In the genomic region with DNA sequence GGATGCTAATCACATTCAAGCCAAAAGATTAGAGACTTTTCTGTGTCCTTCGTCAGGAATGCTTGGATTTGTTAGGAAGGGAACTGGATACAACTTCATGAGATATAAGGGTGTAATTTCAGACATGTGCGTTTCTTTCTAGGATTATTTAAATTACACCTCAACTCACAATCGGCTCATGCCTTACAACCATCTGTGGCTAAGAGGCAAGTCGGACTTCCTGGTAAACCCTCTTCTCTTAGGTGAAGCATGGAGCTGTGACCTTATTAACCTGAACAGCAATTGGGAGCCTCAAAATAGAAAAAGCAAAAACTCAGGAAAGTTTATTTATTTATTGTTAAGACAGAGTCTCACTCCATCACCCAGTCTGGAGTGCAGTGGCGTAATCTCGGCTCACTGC, we compare ENCODE assay signal across 8 cellular contexts.
DNase-seq lines count a peak whose midpoint lies in the region; ATAC-seq, FAIRE-seq and TF ChIP-seq lines count a peak whose summit lies in the region.

No MANE protein-coding gene starts in this region.

- H3K4me3 ChIP-seq in HepG2 (replicated peaks in 1 of 3; ENCODE audit: insufficient read depth in 1 of 3, low read depth in 2 of 3, low read length in 3 of 3): peak overlapping the region; percentile 48 to 75 (median 74)
- H3K4me3 ChIP-seq in tibial artery: peak overlapping the region; percentile 52 to 76

- H3K4me1 ChIP-seq in HepG2 (ENCODE audit: insufficient read depth, low read length): peaks cover 47% of the 10 kb centered on the region
- H3K4me1 ChIP-seq in tibial artery: peaks cover 0 to 10% (median 7%) of the 10 kb centered on the region in 4 donors

- TF ChIP-seq CTCF in HepG2 (CRISPR knock-in tag; IDR thresholded peaks at IDR 0.05) (no peak), tibial artery (IDR thresholded peaks at IDR 0.05) (no peak)

- POLR2A ChIA-PET in HepG2 (lab: Yijun Ruan, JAX): interaction anchor here (1.0 to 1.8 kb wide), 3 partner anchors 49 to 125 kb away, joined by 3 to 4 read pairs (median 3); no protein-coding TSS in a partner anchor

- no peak; the same call in 2 of the 3 replicates for ATAC-seq in HepG2

- no peaks in the 10 kb centered on the region for H3K36me3 ChIP-seq in HepG2 (replicated peaks in 1 of 2; ENCODE audit: control insufficient read depth in 1 of 2, insufficient read depth in 2 of 2, low read length in 2 of 2)
- H3K36me3 ChIP-seq in tibial artery: no peaks in the 10 kb centered on the region

- no peak for TF ChIP-seq POLR2A in HepG2 (IDR thresholded peaks at IDR 0.05; ENCODE audit: insufficient read depth in 1 of 2, low read depth in 2 of 2, low read length in 2 of 2)

- no peaks in the 10 kb centered on the region for H3K36me3 Mint-ChIP-seq in activated naive CD4-positive, alpha-beta T cell treated with anti-CD3 and anti-CD28 coated beads for 36 hours (ENCODE audit: low read depth)
- H3K36me3 Mint-ChIP-seq in activated naive CD8-positive, alpha-beta T cell treated with anti-CD3 and anti-CD28 coated beads for 36 hours: no peaks in the 10 kb centered on the region

- FAIRE-seq in HepG2 (lab: Jason Lieb, UNC): no peak

- no peak for DNase-seq in activated naive CD4-positive, alpha-beta T cell treated with anti-CD3 and anti-CD28 coated beads for 36 hours
- no peak for DNase-seq in activated naive CD4-positive, alpha-beta T cell (lab: John Stamatoyannopoulos, UW)
- DNase-seq in activated naive CD8-positive, alpha-beta T cell treated with anti-CD3 and anti-CD28 coated beads for 36 hours: no peak
- DNase-seq in HepG2 (ENCODE audit: low spot score): no peak
- no peak for DNase-seq in tibial artery
- DNase-seq in occipital lobe (lab: John Stamatoyannopoulos, UW): no peak
- no peak for DNase-seq in cerebellar nuclear complex (lab: John Stamatoyannopoulos, UW)
- DNase-seq in NCI-H1417 (lab: John Stamatoyannopoulos, UW): no peak

- peak overlapping the region; percentile 63 for H3K9ac ChIP-seq in HepG2 (ENCODE audit: insufficient read depth, low read depth, low read length)

- H3K4me3 Mint-ChIP-seq in activated naive CD4-positive, alpha-beta T cell treated with anti-CD3 and anti-CD28 coated beads for 36 hours: peak overlapping the region; percentile 81
- peak overlapping the region; percentile 72 for H3K4me3 Mint-ChIP-seq in activated naive CD8-positive, alpha-beta T cell treated with anti-CD3 and anti-CD28 coated beads for 36 hours

- no peaks in the 10 kb centered on the region for H4K20me1 ChIP-seq in HepG2 (ENCODE audit: insufficient read depth, low read length)

- peak overlapping the region; percentile 92 for H3K4me2 ChIP-seq in HepG2 (ENCODE audit: low read depth, low read length)

- H3K4me1 Mint-ChIP-seq in activated naive CD4-positive, alpha-beta T cell treated with anti-CD3 and anti-CD28 coated beads for 36 hours (ENCODE audit: low read depth): peaks cover 7% of the 10 kb centered on the region
- peaks cover 8% of the 10 kb centered on the region for H3K4me1 Mint-ChIP-seq in activated naive CD8-positive, alpha-beta T cell treated with anti-CD3 and anti-CD28 coated beads for 36 hours

- H3K27me3 Mint-ChIP-seq in activated naive CD4-positive, alpha-beta T cell treated with anti-CD3 and anti-CD28 coated beads for 36 hours (ENCODE audit: low read depth): peaks cover 12% of the 10 kb centered on the region
- peaks cover 4% of the 10 kb centered on the region for H3K27me3 Mint-ChIP-seq in activated naive CD8-positive, alpha-beta T cell treated with anti-CD3 and anti-CD28 coated beads for 36 hours

- H3K27ac Mint-ChIP-seq in activated naive CD4-positive, alpha-beta T cell treated with anti-CD3 and anti-CD28 coated beads for 36 hours: no peak overlapping the region
- no peak overlapping the region for H3K27ac Mint-ChIP-seq in activated naive CD8-positive, alpha-beta T cell treated with anti-CD3 and anti-CD28 coated beads for 36 hours

- BruUV-seq in HepG2 (replicated peaks; lab: Mats Ljungman, UMichigan): no TSS peak

- no peaks in the 10 kb centered on the region for H3K79me2 ChIP-seq in HepG2 (ENCODE audit: insufficient read depth, low read length)

- no peaks in the 10 kb centered on the region for H3K9me3 Mint-ChIP-seq in activated naive CD4-positive, alpha-beta T cell treated with anti-CD3 and anti-CD28 coated beads for 36 hours
- no peaks in the 10 kb centered on the region for H3K9me3 Mint-ChIP-seq in activated naive CD8-positive, alpha-beta T cell treated with anti-CD3 and anti-CD28 coated beads for 36 hours

- H3K9me3 ChIP-seq in HepG2 (ENCODE audit: low read length) (no peaks in the 10 kb centered on the region), tibial artery (no peaks in the 10 kb centered on the region)

- intact Hi-C loops in activated naive CD4-positive, alpha-beta T cell treated with anti-CD3 and anti-CD28 coated beads for 36 hours (cut with micrococcal nuclease): loop anchor here (1.0 to 5.0 kb wide), 5 partner anchors 26 to 234 kb away; partner anchors contain the start of genes CCDC142 and TTC31
- intact Hi-C loops in HepG2 (cut with micrococcal nuclease; ENCODE audit: unreplicated experiment) (loop anchor here (1.0 to 5.0 kb wide), 5 partner anchors 26 to 160 kb away; no protein-coding TSS in a partner anchor), tibial artery (cut with DNase I; ENCODE audit: low total_unique reads) (loop anchor here (2.0 kb wide), 2 partner anchors 121 to 161 kb away; no protein-coding TSS in a partner anchor)

- H3K27me3 ChIP-seq in HepG2 (ENCODE audit: control insufficient read depth in 1 of 2, insufficient read depth in 2 of 2, low read length in 2 of 2) (peaks cover 1 to 37% of the 10 kb centered on the region in 2 experiments; a peak in 3 of 5 replicates), tibial artery (no peaks in the 10 kb centered on the region)

- CTCF ChIA-PET in activated naive CD4-positive, alpha-beta T cell treated with anti-CD3 and anti-CD28 coated beads for 36 hours (lab: Charles Lee): interaction anchor here (0.6 to 1.5 kb wide), 12 partner anchors 13 to 689 kb away, joined by 3 to 10 read pairs (median 4); partner anchors contain the start of gene HK2
- CTCF ChIA-PET in HepG2 (lab: Yijun Ruan, JAX; ENCODE audit: low intra/inter-chr PET ratio, low total read pairs): interaction anchor here (1.2 to 3.2 kb wide), 4 partner anchors 25 to 160 kb away, joined by 3 to 57 read pairs (median 9); no protein-coding TSS in a partner anchor

- TF ChIP-seq EP300 in HepG2 (IDR thresholded peaks at IDR 0.05; ENCODE audit: low read depth in 2 of 2, low read length in 2 of 2) (no peak), HepG2 (CRISPR knock-in tag; IDR thresholded peaks at IDR 0.05; ENCODE audit: borderline replicate concordance) (no peak)

- WGBS in HepG2 (ENCODE audit: low lambda C conversion rate): 45% methylated on average over 6 of the region's 6 CpGs

- H2AFZ ChIP-seq in HepG2 (ENCODE audit: low read length): peak overlapping the region; percentile 71

- in situ Hi-C loops in HepG2 (cut with HindIII; ENCODE audit: extremely low pct_ligation_motif_present, low pct_unique_long_range_greater_than_20kb): loop anchor here (5.0 kb wide), 1 partner anchor 161 kb away; no protein-coding TSS in a partner anchor

- no peak for TF ChIP-seq RAD21 in HepG2 (CRISPR knock-in tag; IDR thresholded peaks at IDR 0.05)

- H3K27ac ChIP-seq in HepG2 (ENCODE audit: extremely low read length, insufficient read depth, low read length) (no peak overlapping the region), tibial artery (peak overlapping the region in 1 of 2 donors; percentile 75)

TF ChIP-seq in HepG2, 621 proteins besides CTCF, POLR2A, EP300 and RAD21:
- TF ChIP-seq ZNF790 (CRISPR knock-in tag; IDR thresholded peaks at IDR 0.05; ENCODE audit: borderline replicate concordance) (0 out of 2 replicates have a peak, but pooled peaks have one; percentile 21), HNRNPLL (IDR thresholded peaks at IDR 0.05; ENCODE audit: low read depth, low read length, poor library complexity, severe bottlenecking) (no peak)
- TF ChIP-seq, protein P1, sequence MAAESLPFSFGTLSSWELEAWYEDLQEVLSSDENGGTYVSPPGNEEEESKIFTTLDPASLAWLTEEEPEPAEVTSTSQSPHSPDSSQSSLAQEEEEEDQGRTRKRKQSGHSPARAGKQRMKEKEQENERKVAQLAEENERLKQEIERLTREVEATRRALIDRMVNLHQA (CRISPR knock-in tag; IDR thresholded peaks at IDR 0.05): 0 out of 2 replicates have a peak, but pooled peaks have one; percentile 23
- TF ChIP-seq, protein P2, sequence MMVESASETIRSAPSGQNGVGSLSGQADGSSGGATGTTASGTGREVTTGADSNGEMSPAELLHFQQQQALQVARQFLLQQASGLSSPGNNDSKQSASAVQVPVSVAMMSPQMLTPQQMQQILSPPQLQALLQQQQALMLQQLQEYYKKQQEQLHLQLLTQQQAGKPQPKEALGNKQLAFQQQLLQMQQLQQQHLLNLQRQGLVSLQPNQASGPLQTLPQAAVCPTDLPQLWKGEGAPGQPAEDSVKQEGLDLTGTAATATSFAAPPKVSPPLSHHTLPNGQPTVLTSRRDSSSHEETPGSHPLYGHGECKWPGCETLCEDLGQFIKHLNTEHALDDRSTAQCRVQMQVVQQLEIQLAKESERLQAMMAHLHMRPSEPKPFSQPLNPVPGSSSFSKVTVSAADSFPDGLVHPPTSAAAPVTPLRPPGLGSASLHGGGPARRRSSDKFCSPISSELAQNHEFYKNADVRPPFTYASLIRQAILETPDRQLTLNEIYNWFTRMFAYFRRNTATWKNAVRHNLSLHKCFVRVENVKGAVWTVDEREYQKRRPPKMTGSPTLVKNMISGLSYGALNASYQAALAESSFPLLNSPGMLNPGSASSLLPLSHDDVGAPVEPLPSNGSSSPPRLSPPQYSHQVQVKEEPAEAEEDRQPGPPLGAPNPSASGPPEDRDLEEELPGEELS (CRISPR knock-in tag; IDR thresholded peaks at IDR 0.05): no peak
